Comparison of ENCODE assay signal across 1 cellular context in genomic region chr6:36813047-36813446, GRCh38. TPM values are rescaled to one million over a fixed set of nuclear protein-coding genes. Genes with fewer than 3 reads are reported as not detected.
"Had no signal": no experiment of that assay in that cellular context is flagged by ENCODE, and none has a peak within 500 bp of the region (broad histone marks: within the 10 kb centered on the region; RNA-seq: fewer than 3 reads in every experiment).

No MANE protein-coding gene starts in this region.

RNA-seq across cellular contexts. Expression of gene CPNE5, which starts 26.2 kb away (rescaled TPM):
- total RNA-seq: IMR-90 had no signal
